17 cellular contexts compared by ENCODE assay signal in genomic region chr2:1824202-1824905, GRCh38.
DNase-seq lines count a peak whose midpoint lies in the region; TF ChIP-seq lines count a peak whose summit lies in the region.
"Had no signal": no experiment of that assay in that cellular context is flagged by ENCODE, and none has a peak within 500 bp of the region (broad histone marks: within the 10 kb centered on the region; RNA-seq: fewer than 3 reads in every experiment).

No MANE protein-coding gene starts in this region.

- H3K4me3 ChIP-seq in H7 (ENCODE audit: insufficient read depth, low read depth, low read length), result no peak overlapping the region
- peak overlapping the region in 8 of 59 donors; percentile 5 to 40 (median 14) for H3K4me3 ChIP-seq in dorsolateral prefrontal cortex
- H3K4me3 ChIP-seq in stomach smooth muscle (ENCODE audit: low read length in 2 of 2), result peak overlapping the region in 1 of 2 donors; percentile 8

- TF ChIP-seq CTCF in dorsolateral prefrontal cortex (IDR thresholded peaks at IDR 0.05 in 54 of 56, conservative IDR thresholded peaks at IDR 0.05 in 2 of 56; ENCODE audit: low read depth in 1 of 56, partially characterized antibody in 56 of 56), result no peak

- H3K27ac ChIP-seq in dorsolateral prefrontal cortex, result peak overlapping the region in 55 of 59 donors; percentile 49 to 93 (median 81)
- H3K27ac ChIP-seq in layer of hippocampus (ENCODE audit: low read depth, low read length), result peak overlapping the region; percentile 55
- peak overlapping the region; percentile 82 for H3K27ac ChIP-seq in stomach smooth muscle (ENCODE audit: low read length)

- intact Hi-C loops in dorsolateral prefrontal cortex (cut with DNase I), result no loop called here

- no peaks in the 10 kb centered on the region for H3K36me3 ChIP-seq in H7 (replicated peaks; ENCODE audit: control insufficient read depth, insufficient read depth, low read length)
- no peaks in the 10 kb centered on the region for H3K36me3 ChIP-seq in stomach smooth muscle (ENCODE audit: control insufficient read depth in 2 of 2, insufficient read depth in 2 of 2, low read length in 2 of 2)

- H3K9ac ChIP-seq in stomach smooth muscle (ENCODE audit: low read length in 2 of 2), result peak overlapping the region; percentile 29 to 51

- peaks cover 26% of the 10 kb centered on the region for H3K4me1 ChIP-seq in stomach smooth muscle (ENCODE audit: control insufficient read depth, insufficient read depth, low read length)

- no peaks in the 10 kb centered on the region for H3K27me3 ChIP-seq in H7 (ENCODE audit: control insufficient read depth, insufficient read depth, low read length)
- peaks cover 0 to 24% (median 0%) of the 10 kb centered on the region in 45 donors for H3K27me3 ChIP-seq in dorsolateral prefrontal cortex
- peaks cover 2% of the 10 kb centered on the region for H3K27me3 ChIP-seq in layer of hippocampus (ENCODE audit: control insufficient read depth, insufficient read depth, low read length)
- H3K27me3 ChIP-seq in stomach smooth muscle (ENCODE audit: control insufficient read depth in 1 of 2, insufficient read depth in 2 of 2, low read length in 2 of 2), result no peaks in the 10 kb centered on the region

- H3K9me3 ChIP-seq in stomach smooth muscle (ENCODE audit: control insufficient read depth in 2 of 2, low read length in 2 of 2), result no peaks in the 10 kb centered on the region

- DNase-seq in H7 (peak; percentile 62), dorsolateral prefrontal cortex (peak in 5 of 10 donors; percentile 17 to 76 (median 73)), NCI-H69 (lab: John Stamatoyannopoulos, UW) (no peak), germinal center (ENCODE audit: low spot score) (no peak), GM19240 (ENCODE audit: insufficient read length, low spot score) (no peak)
- no peak for DNase-seq in stimulated activated naive CD4-positive, alpha-beta T cell (lab: John Stamatoyannopoulos, UW)
- DNase-seq: activated CD4-positive, alpha-beta T cell treated with anti-CD3 and anti-CD28 coated beads for 4 hours; activated T-cell treated with anti-CD3 and anti-CD28 coated beads, Interleukin-2, amount 50 U/mL, for 24 hours; cortex of kidney; immature natural killer cell; midbrain; NCI-H1417 treated with DMSO at 0.1 percent for 48 hours; NCI-H510A; stimulated activated CD4-positive, alpha-beta T cell treated with anti-CD3 and anti-CD28 coated beads, Interleukin-2, amount 100 ng/mL, for 48 hours; T-helper 1 cell had no signal
